Comparison of ENCODE assay signal across 12 cellular contexts in genomic region chr16:88767546-88767945, GRCh38. TPM values are rescaled to one million over a fixed set of nuclear protein-coding genes. Genes with fewer than 3 reads are reported as not detected.
DNase-seq lines count a peak whose midpoint lies in the region; ATAC-seq, FAIRE-seq and TF ChIP-seq lines count a peak whose summit lies in the region.
"Had no signal": no experiment of that assay in that cellular context is flagged by ENCODE, and none has a peak within 500 bp of the region (broad histone marks: within the 10 kb centered on the region; RNA-seq: fewer than 3 reads in every experiment).

No MANE protein-coding gene starts in this region.

- peaks cover 0 to 19% of the 10 kb centered on the region in 2 donors for H3K36me3 Mint-ChIP-seq in CD4-positive, alpha-beta memory T cell
- peaks cover 6% of the 10 kb centered on the region for H3K36me3 Mint-ChIP-seq in activated CD4-positive, alpha-beta T cell treated with anti-CD3 and anti-CD28 coated beads, Interleukin-2, amount 10 ng/mL, durations not matched to agents 24 days and 14 days (ENCODE audit: low read depth)

- H4K20me1 ChIP-seq in endothelial cell of umbilical vein (replicated peaks; ENCODE audit: control insufficient read depth, extremely low read depth, insufficient read depth, low read length) = no peaks in the 10 kb centered on the region

- H3K27ac Mint-ChIP-seq in CD4-positive, alpha-beta memory T cell = peak overlapping the region; percentile 54 to 91 (median 79)
- H3K27ac Mint-ChIP-seq in activated CD4-positive, alpha-beta T cell treated with anti-CD3 and anti-CD28 coated beads, Interleukin-2, amount 10 ng/mL, durations not matched to agents 24 days and 14 days = no peak overlapping the region

- no peaks in the 10 kb centered on the region for H3K9me3 ChIP-seq in CD4-positive, alpha-beta memory T cell (ENCODE audit: control insufficient read depth in 1 of 2, low read length in 2 of 2)
- no peaks in the 10 kb centered on the region for H3K9me3 ChIP-seq in endothelial cell of umbilical vein (replicated peaks; ENCODE audit: control insufficient read depth, insufficient read depth, low read length)

- TF ChIP-seq CTCF in RWPE1 (conservative IDR thresholded peaks at IDR 0.05; ENCODE audit: low read depth) (no peak), endothelial cell of umbilical vein (IDR thresholded peaks at IDR 0.05; ENCODE audit: extremely low read depth in 1 of 2, insufficient read depth in 1 of 2, low read depth in 1 of 2, low read length in 2 of 2) (no peak)

- no peaks in the 10 kb centered on the region for H3K27me3 Mint-ChIP-seq in CD4-positive, alpha-beta memory T cell
- no peaks in the 10 kb centered on the region for H3K27me3 Mint-ChIP-seq in activated CD4-positive, alpha-beta T cell treated with anti-CD3 and anti-CD28 coated beads, Interleukin-2, amount 10 ng/mL, durations not matched to agents 24 days and 14 days

- dilution Hi-C loops in endothelial cell of umbilical vein (cut with MboI; ENCODE audit: extremely low pct_ligation_motif_present, low sequenced_read_pairs) = no loop called here

- H3K36me3 ChIP-seq in CD4-positive, alpha-beta memory T cell (ENCODE audit: insufficient read depth, low read length) = peaks cover 4% of the 10 kb centered on the region
- peaks cover 0 to 9% of the 10 kb centered on the region in 2 experiments for H3K36me3 ChIP-seq in endothelial cell of umbilical vein (ENCODE audit: control insufficient read depth in 2 of 2, extremely low read depth in 1 of 2, insufficient read depth in 2 of 2, low read length in 2 of 2)

- peak overlapping the region in 2 of 8 donors; percentile 4 to 64 for H3K4me3 Mint-ChIP-seq in CD4-positive, alpha-beta memory T cell
- H3K4me3 Mint-ChIP-seq in activated CD4-positive, alpha-beta T cell treated with anti-CD3 and anti-CD28 coated beads, Interleukin-2, amount 10 ng/mL, durations not matched to agents 24 days and 14 days = no peak overlapping the region

- CTCF ChIA-PET in CD4-positive, alpha-beta memory T cell (lab: Charles Lee; ENCODE audit: partially characterized antibody) = interaction anchor here (1.4 to 1.9 kb wide), 3 partner anchors 12 to 30 kb away, joined by 4 to 9 read pairs (median 5); no protein-coding TSS in a partner anchor
- CTCF ChIA-PET in RWPE1 (lab: Yijun Ruan, JAX) (interaction anchor here (0.6 to 1.5 kb wide), 2 partner anchors 30 to 522 kb away, joined by 3 to 5 read pairs; no protein-coding TSS in a partner anchor), endothelial cell of umbilical vein (lab: Charles Lee) (interaction anchor here (0.6 to 6.4 kb wide), 7 partner anchors 12 to 31 kb away, joined by 3 to 35 read pairs (median 4); partner anchors contain the start of gene PIEZO1)

- H2AFZ ChIP-seq in endothelial cell of umbilical vein (ENCODE audit: low read depth, low read length) = no peak overlapping the region

- H3K9me3 Mint-ChIP-seq in CD4-positive, alpha-beta memory T cell = no peaks in the 10 kb centered on the region
- H3K9me3 Mint-ChIP-seq in activated CD4-positive, alpha-beta T cell treated with anti-CD3 and anti-CD28 coated beads, Interleukin-2, amount 10 ng/mL, durations not matched to agents 24 days and 14 days = no peaks in the 10 kb centered on the region

- H3K4me3 ChIP-seq in CD4-positive, alpha-beta memory T cell (ENCODE audit: low read length in 2 of 2) = no peak overlapping the region
- no peak overlapping the region for H3K4me3 ChIP-seq in endothelial cell of umbilical vein (replicated peaks in 1 of 3; ENCODE audit: insufficient read depth in 1 of 3, low read depth in 1 of 3, low read length in 3 of 3)
- H3K4me3 ChIP-seq in skin epidermis = no peak overlapping the region

- POLR2A ChIA-PET in CD4-positive, alpha-beta memory T cell (lab: Charles Lee; ENCODE audit: partially characterized antibody) = interaction anchor here (1.2 to 7.2 kb wide), 3 partner anchors 8 to 67 kb away, joined by 3 to 62 read pairs (median 4); no protein-coding TSS in a partner anchor
- POLR2A ChIA-PET in RWPE1 (lab: Yijun Ruan, JAX; ENCODE audit: low non-redundant PET) = no interaction called here
- POLR2A ChIA-PET in endothelial cell of umbilical vein (lab: Charles Lee) = interaction anchor here (0.6 to 1.4 kb wide), 2 partner anchors 18 to 677 kb away, joined by 4 to 7 read pairs; partner anchors contain the start of gene PIEZO1

- peaks cover 93% of the 10 kb centered on the region for H3K79me2 ChIP-seq in endothelial cell of umbilical vein (ENCODE audit: control insufficient read depth, insufficient read depth, low read length)

- no peak overlapping the region for H3K9ac ChIP-seq in endothelial cell of umbilical vein (replicated peaks; ENCODE audit: extremely low read depth, insufficient read depth, low read length)

- no peak overlapping the region for H3K4me2 ChIP-seq in endothelial cell of umbilical vein (ENCODE audit: insufficient read depth, low read length)

- FAIRE-seq in endothelial cell of umbilical vein (lab: Jason Lieb, UNC) = no peak

- peaks cover 80% of the 10 kb centered on the region for H3K4me1 ChIP-seq in CD4-positive, alpha-beta memory T cell (ENCODE audit: insufficient read depth, low read length)
- H3K4me1 ChIP-seq in endothelial cell of umbilical vein (ENCODE audit: control insufficient read depth, extremely low read depth, insufficient read depth, low read length) = peaks cover 41% of the 10 kb centered on the region

- peaks cover 13 to 67% (median 32%) of the 10 kb centered on the region in 4 donors for H3K4me1 Mint-ChIP-seq in CD4-positive, alpha-beta memory T cell
- peaks cover 10% of the 10 kb centered on the region for H3K4me1 Mint-ChIP-seq in activated CD4-positive, alpha-beta T cell treated with anti-CD3 and anti-CD28 coated beads, Interleukin-2, amount 10 ng/mL, durations not matched to agents 24 days and 14 days

- intact Hi-C loops in CD4-positive, alpha-beta memory T cell (cut with micrococcal nuclease) = loop anchor here (2.0 kb wide), 1 partner anchor 13 kb away; no protein-coding TSS in a partner anchor
- intact Hi-C loops in endothelial cell of umbilical vein (cut with micrococcal nuclease) = no loop called here
- intact Hi-C loops in activated CD4-positive, alpha-beta T cell treated with anti-CD3 and anti-CD28 coated beads, Interleukin-2, amount 10 ng/mL, durations not matched to agents 24 days and 14 days (cut with micrococcal nuclease) = no loop called here

- no peak for TF ChIP-seq POLR2A in endothelial cell of umbilical vein (IDR thresholded peaks at IDR 0.05; ENCODE audit: low read depth, low read length)

- DNase-seq in CD4-positive, alpha-beta memory T cell = no peak
- no peak for DNase-seq in RWPE1 (ENCODE audit: low spot score)
- no peak for DNase-seq in endothelial cell of umbilical vein (ENCODE audit: low read depth, low spot score)
- no peak for DNase-seq in OCI-M2 (lab: John Stamatoyannopoulos, UW; ENCODE audit: unreplicated experiment)
- DNase-seq in DMS153 treated with DMSO at 0.1 percent for 48 hours (lab: John Stamatoyannopoulos, UW; ENCODE audit: unreplicated experiment) = no peak
- no peak for DNase-seq in activated CD4-positive, alpha-beta T cell treated with anti-CD3 and anti-CD28 coated beads, Interleukin-2, amount 10 ng/mL, durations not matched to agents 24 days and 14 days
- DNase-seq: activated CD4-positive, CD25-positive, alpha-beta regulatory T cell; activated naive CD4-positive, alpha-beta T cell; mesendoderm; stimulated activated CD4-positive, alpha-beta T cell treated with anti-CD3 and anti-CD28 coated beads, Interleukin-4, amount 100 ng/mL, for 4 hours had no signal

- H3K9me1 ChIP-seq in endothelial cell of umbilical vein (replicated peaks; ENCODE audit: control insufficient read depth, extremely low read depth, insufficient read depth, low read length) = no peaks in the 10 kb centered on the region

- H3K27ac ChIP-seq in CD4-positive, alpha-beta memory T cell (ENCODE audit: low read depth, low read length) = no peak overlapping the region
- H3K27ac ChIP-seq in RWPE1 (peak overlapping the region; percentile 99), endothelial cell of umbilical vein (ENCODE audit: insufficient read depth, low read depth, low read length) (peak overlapping the region; percentile 24), skin epidermis (peak overlapping the region in 15 of 21 experiments; percentile 0 to 73 (median 50))

- H3K27me3 ChIP-seq in CD4-positive, alpha-beta memory T cell (ENCODE audit: insufficient read depth, low read length) = no peaks in the 10 kb centered on the region
- H3K27me3 ChIP-seq in endothelial cell of umbilical vein (ENCODE audit: control insufficient read depth in 2 of 2, insufficient read depth in 2 of 2, low read length in 2 of 2) = no peaks in the 10 kb centered on the region

- no peak for ATAC-seq in HG03175 (IDR thresholded peaks at IDR 0.05; ENCODE audit: unreplicated experiment)

- no TSS peak for BruUV-seq in endothelial cell of umbilical vein (replicated peaks; lab: Mats Ljungman, UMichigan)

RNA-seq across cellular contexts. Expression of gene PIEZO1, which starts 17.5 kb away (rescaled TPM):
- total RNA-seq in CD4-positive, alpha-beta memory T cell = 100 to 1,000 TPM; 274 to 302 TPM
- 10 to 100 TPM; 12.0 to 67.5 TPM for polyA plus RNA-seq in CD4-positive, alpha-beta memory T cell
- 306 and 322 TPM in 2 replicates for total RNA-seq in endothelial cell of umbilical vein
- polyA plus RNA-seq in endothelial cell of umbilical vein = 298 and 393 TPM in 2 replicates
- polyA plus RNA-seq in endothelial cell of umbilical vein (2011; cell fraction: cytosol; rRNA removed) = 224 and 318 TPM in 2 replicates
- polyA plus RNA-seq in endothelial cell of umbilical vein (2011; cell fraction: nucleus; rRNA removed) = 848 and 1,004 TPM in 2 replicates
- polyA plus RNA-seq in endothelial cell of umbilical vein (2012) = 214 and 360 TPM in 2 replicates
- polyA minus RNA-seq in endothelial cell of umbilical vein = 294 and 363 TPM in 2 replicates
- polyA minus RNA-seq in endothelial cell of umbilical vein (2011; cell fraction: cytosol; rRNA and poly(A)+ RNA removed) = 47.3 TPM
- polyA minus RNA-seq in endothelial cell of umbilical vein (2011; cell fraction: nucleus; rRNA and poly(A)+ RNA removed) = 270 and 364 TPM in 2 replicates
- total RNA-seq in activated CD4-positive, alpha-beta T cell treated with anti-CD3 and anti-CD28 coated beads, Interleukin-2, amount 10 ng/mL, durations not matched to agents 24 days and 14 days = 219 and 226 TPM in 2 replicates

RNA-seq across cellular contexts. Expression of gene CDT1, which starts 36.0 kb away (rescaled TPM):
- total RNA-seq in CD4-positive, alpha-beta memory T cell = under 1 TPM; 0.17 TPM
- polyA plus RNA-seq in CD4-positive, alpha-beta memory T cell = under 1 TPM; 0.19 to 0.26 TPM
- total RNA-seq in endothelial cell of umbilical vein = 26.5 and 30.6 TPM in 2 replicates
- 15.6 and 19.3 TPM in 2 replicates for polyA plus RNA-seq in endothelial cell of umbilical vein
- 14.3 and 19.4 TPM in 2 replicates for polyA plus RNA-seq in endothelial cell of umbilical vein (2011; cell fraction: cytosol; rRNA removed)
- 11.5 and 12.3 TPM in 2 replicates for polyA plus RNA-seq in endothelial cell of umbilical vein (2011; cell fraction: nucleus; rRNA removed)
- 6.7 and 8.2 TPM in 2 replicates for polyA plus RNA-seq in endothelial cell of umbilical vein (2012)
- polyA minus RNA-seq in endothelial cell of umbilical vein = 5.6 and 9.8 TPM in 2 replicates
- 96.4 TPM for polyA minus RNA-seq in endothelial cell of umbilical vein (2011; cell fraction: cytosol; rRNA and poly(A)+ RNA removed)
- polyA minus RNA-seq in endothelial cell of umbilical vein (2011; cell fraction: nucleus; rRNA and poly(A)+ RNA removed) = 4.5 and 8.7 TPM in 2 replicates
- total RNA-seq in activated CD4-positive, alpha-beta T cell treated with anti-CD3 and anti-CD28 coated beads, Interleukin-2, amount 10 ng/mL, durations not matched to agents 24 days and 14 days = 93.2 and 98.3 TPM in 2 replicates

RNA-seq across cellular contexts. Expression of gene APRT, which starts 44.2 kb away (rescaled TPM):
- total RNA-seq in CD4-positive, alpha-beta memory T cell = 100 to 1,000 TPM; 171 to 175 TPM
- polyA plus RNA-seq in CD4-positive, alpha-beta memory T cell = 100 to 1,000 TPM; 569 to 624 TPM
- total RNA-seq in endothelial cell of umbilical vein = 148 and 152 TPM in 2 replicates
- polyA plus RNA-seq in endothelial cell of umbilical vein = 143 and 179 TPM in 2 replicates
- 95.1 and 129 TPM in 2 replicates for polyA plus RNA-seq in endothelial cell of umbilical vein (2011; cell fraction: cytosol; rRNA removed)
- polyA plus RNA-seq in endothelial cell of umbilical vein (2011; cell fraction: nucleus; rRNA removed) = 76.5 and 81.0 TPM in 2 replicates
- polyA plus RNA-seq in endothelial cell of umbilical vein (2012) = 172 and 240 TPM in 2 replicates
- polyA minus RNA-seq in endothelial cell of umbilical vein = 35.0 and 35.7 TPM in 2 replicates
- 133 TPM for polyA minus RNA-seq in endothelial cell of umbilical vein (2011; cell fraction: cytosol; rRNA and poly(A)+ RNA removed)
- polyA minus RNA-seq in endothelial cell of umbilical vein (2011; cell fraction: nucleus; rRNA and poly(A)+ RNA removed) = 16.2 and 27.3 TPM in 2 replicates
- total RNA-seq in activated CD4-positive, alpha-beta T cell treated with anti-CD3 and anti-CD28 coated beads, Interleukin-2, amount 10 ng/mL, durations not matched to agents 24 days and 14 days = 312 and 314 TPM in 2 replicates

Comparison
In these comparisons a context has a peak if more than half of its experiments do, and no peak if none do; other contexts are left out.
1. RNA of gene CDT1, which starts 36.0 kb away (total RNA-seq): 93.2 to 98.3 TPM in activated CD4-positive, alpha-beta T cell treated with anti-CD3 and anti-CD28 coated beads, Interleukin-2, amount 10 ng/mL, durations not matched to agents 24 days and 14 days and 26.5 to 30.6 TPM in endothelial cell of umbilical vein; 0.17 TPM in CD4-positive, alpha-beta memory T cell; every median in the first group is over 10 times any median in the second.